In the genomic region with DNA sequence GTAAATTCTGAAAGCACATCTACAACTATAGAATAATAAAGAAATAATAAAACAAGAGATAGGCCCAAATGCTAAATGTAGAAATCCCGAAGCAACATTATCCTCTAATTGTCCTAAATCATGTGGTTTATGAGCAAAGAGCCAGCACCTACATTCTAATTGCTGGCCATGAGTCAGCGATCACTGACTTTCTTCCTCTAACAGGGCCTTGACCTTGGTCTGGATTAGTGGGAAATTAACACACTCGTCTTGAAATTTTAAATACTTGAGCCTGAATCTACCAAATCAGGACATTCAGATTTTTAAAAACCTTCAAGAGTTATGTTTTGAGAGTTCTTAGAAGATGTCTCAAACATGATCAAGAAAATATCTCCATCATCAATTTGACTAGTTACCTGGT, we compare ENCODE assay signal across 14 cellular contexts.
DNase-seq lines count a peak whose midpoint lies in the region; TF ChIP-seq lines count a peak whose summit lies in the region.
"Had no signal": no experiment of that assay in that cellular context is flagged by ENCODE, and none has a peak within 500 bp of the region (broad histone marks: within the 10 kb centered on the region; RNA-seq: fewer than 3 reads in every experiment).

No MANE protein-coding gene starts in this region.

- peak overlapping the region; percentile 34 for H3K27ac ChIP-seq in HUES6 (ENCODE audit: low read depth, low read length)
- H3K27ac ChIP-seq in colonic mucosa, result no peak overlapping the region
- H3K27ac ChIP-seq: body of pancreas, vagina had no signal

- in situ Hi-C loops in astrocyte of the spinal cord (cut with HindIII; ENCODE audit: low sequenced_read_pairs), result no loop called here

- H3K9ac ChIP-seq in HUES6 (ENCODE audit: low read length), result no peak overlapping the region
- no peak overlapping the region for H3K9ac ChIP-seq in colonic mucosa (ENCODE audit: low read depth in 2 of 2, low read length in 2 of 2)

- no peaks in the 10 kb centered on the region for H3K9me3 ChIP-seq in HUES6 (ENCODE audit: control insufficient read depth, insufficient read depth, low read depth, low read length)
- no peaks in the 10 kb centered on the region for H3K9me3 ChIP-seq in colonic mucosa
- H3K9me3 ChIP-seq: BE2C, body of pancreas, vagina had no signal

- TF ChIP-seq CTCF in AG10803 (conservative IDR thresholded peaks at IDR 0.05; ENCODE audit: low read length) (no peak), astrocyte of the spinal cord (IDR thresholded peaks at IDR 0.05; ENCODE audit: low read depth, low read length) (no peak), kidney epithelial cell (IDR thresholded peaks at IDR 0.05; ENCODE audit: insufficient read depth, low read length, poor library complexity, severe bottlenecking) (no peak), colonic mucosa (IDR thresholded peaks at IDR 0.05) (no peak)

- H3K27me3 ChIP-seq in HUES6 (ENCODE audit: control insufficient read depth, insufficient read depth, low read length), result no peaks in the 10 kb centered on the region
- H3K27me3 ChIP-seq in kidney epithelial cell (ENCODE audit: control insufficient read depth, insufficient read depth, low read length), result no peaks in the 10 kb centered on the region
- no peaks in the 10 kb centered on the region for H3K27me3 ChIP-seq in colonic mucosa
- H3K27me3 ChIP-seq: BE2C, body of pancreas, vagina had no signal

- H3K36me3 ChIP-seq in HUES6 (ENCODE audit: control insufficient read depth, insufficient read depth, low read length), result no peaks in the 10 kb centered on the region
- no peaks in the 10 kb centered on the region for H3K36me3 ChIP-seq in kidney epithelial cell (ENCODE audit: control insufficient read depth, insufficient read depth, low read length)
- H3K36me3 ChIP-seq in colonic mucosa, result no peaks in the 10 kb centered on the region
- H3K36me3 ChIP-seq: BE2C, vagina had no signal

- intact Hi-C loops in colonic mucosa (cut with DNase I), result no loop called here

- H3K4me1 ChIP-seq in HUES6 (ENCODE audit: control insufficient read depth, insufficient read depth, low read length) (peaks cover 30% of the 10 kb centered on the region), colonic mucosa (no peaks in the 10 kb centered on the region)
- H3K4me1 ChIP-seq: BE2C, body of pancreas, vagina had no signal

- H3K4me3 ChIP-seq in AG10803 (ENCODE audit: low read length), result no peak overlapping the region
- no peak overlapping the region for H3K4me3 ChIP-seq in HUES6 (ENCODE audit: low read depth, low read length)
- no peak overlapping the region for H3K4me3 ChIP-seq in astrocyte of the spinal cord (ENCODE audit: low read depth, low read length)
- no peak overlapping the region for H3K4me3 ChIP-seq in kidney epithelial cell (ENCODE audit: low read depth, low read length)
- no peak overlapping the region for H3K4me3 ChIP-seq in colonic mucosa
- H3K4me3 ChIP-seq: body of pancreas, vagina had no signal

- DNase-seq in AG10803 (ENCODE audit: low read depth) (peak; percentile 75), astrocyte of the spinal cord (ENCODE audit: low read depth, low spot score) (peak; percentile 68), kidney epithelial cell (ENCODE audit: low read depth) (peak; percentile 35), retina (no peak), NCI-H187 treated with DMSO at 0.1 percent for 48 hours (lab: John Stamatoyannopoulos, UW) (no peak), occipital lobe (lab: John Stamatoyannopoulos, UW) (no peak), colonic mucosa (no peak)
- DNase-seq: activated CD4-positive, alpha-beta T cell treated with anti-CD3 and anti-CD28 coated beads, Interleukin-2, amount 10 ng/mL, durations not matched to agents 7 days and 5 days; BE2C; body of pancreas; stimulated activated CD4-positive, alpha-beta T cell treated with anti-CD3 and anti-CD28 coated beads, Interleukin-4, amount 100 ng/mL, for 1 hour; stimulated activated naive B cell treated with anti-CD40 and anti-IgM and Interleukin-4, amounts not matched to agents 10 μg/mL and 1 μg/mL and 100 μg/mL, for 72 hours had no signal

Comparison
In these comparisons a context has a peak if more than half of its experiments do, and no peak if none do; other contexts are left out.
1. DNase-seq: peak in AG10803 (single experiment), astrocyte of the spinal cord (single experiment) and kidney epithelial cell (single experiment); none in retina (single experiment), NCI-H187 treated with DMSO at 0.1 percent for 48 hours (single experiment), occipital lobe (single experiment) and colonic mucosa (single experiment).